Comparison of ENCODE assay signal across 8 cellular contexts in the genomic region with DNA sequence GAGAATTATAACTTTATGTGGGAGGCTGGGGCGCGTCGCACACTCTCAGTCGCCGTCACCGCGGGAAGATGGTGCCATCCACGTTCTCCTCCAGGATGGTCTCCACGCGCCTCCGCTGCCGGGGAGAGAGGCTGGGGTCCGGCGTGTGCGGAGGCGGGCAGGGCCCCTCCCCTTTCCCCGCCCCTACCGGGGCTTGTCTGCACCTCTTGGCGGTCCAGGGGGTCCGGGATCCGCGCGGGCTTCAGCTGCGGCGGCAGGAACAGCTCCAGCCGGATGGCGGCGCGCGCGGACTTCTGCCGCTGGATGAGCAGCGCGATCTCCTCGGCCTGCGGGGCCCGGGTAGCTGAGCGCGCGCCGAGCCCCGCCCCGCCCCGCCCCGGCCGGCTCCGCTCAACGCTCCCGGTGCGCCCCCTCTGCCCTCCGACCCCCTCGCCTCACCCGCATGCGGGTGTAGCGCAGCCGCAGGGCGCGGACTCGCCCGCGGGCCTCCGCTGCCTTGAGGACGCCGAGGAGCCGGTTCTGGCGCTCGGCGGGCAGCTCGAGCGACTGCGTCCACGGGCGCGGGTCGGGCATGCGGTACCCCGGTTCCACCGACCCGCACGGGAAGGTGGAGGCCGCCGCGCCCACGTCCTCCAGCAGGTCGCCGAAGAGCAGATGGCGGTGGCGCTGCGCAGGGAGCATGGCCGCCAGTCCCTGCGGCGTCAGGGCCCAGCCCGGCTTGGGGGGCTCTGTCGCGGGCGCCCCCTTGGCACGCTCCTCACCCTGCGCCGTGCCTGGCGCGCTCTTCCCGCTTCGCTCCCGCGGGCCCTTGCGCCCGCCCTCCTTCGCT. TPM values are rescaled to one million over a fixed set of nuclear protein-coding genes. Genes with fewer than 3 reads are reported as not detected.
DNase-seq lines count a peak whose midpoint lies in the region; ATAC-seq and TF ChIP-seq lines count a peak whose summit lies in the region.

No MANE protein-coding gene starts in this region.

- peaks cover 11 to 49% (median 26%) of the 10 kb centered on the region in 3 donors for H3K4me1 Mint-ChIP-seq in CD8-positive, alpha-beta memory T cell

- peaks cover 15% of the 10 kb centered on the region for H3K4me1 ChIP-seq in CD8-positive, alpha-beta memory T cell (ENCODE audit: insufficient read depth, low read length)
- peaks cover 14% of the 10 kb centered on the region for H3K4me1 ChIP-seq in Panc1 (ENCODE audit: control insufficient read depth, insufficient read depth, low read length)
- H3K4me1 ChIP-seq in neuron (ENCODE audit: insufficient read depth, low read length) = peaks cover 54% of the 10 kb centered on the region
- peaks cover 17 to 31% of the 10 kb centered on the region in 2 donors for H3K4me1 ChIP-seq in thoracic aorta (ENCODE audit: control insufficient read depth in 1 of 2, low read depth in 2 of 2)

- TF ChIP-seq CTCF in Panc1 (IDR thresholded peaks at IDR 0.05) = peak; percentile 97
- TF ChIP-seq CTCF in thoracic aorta (IDR thresholded peaks at IDR 0.05) = peak; percentile 49

- H3K4me3 ChIP-seq in CD8-positive, alpha-beta memory T cell (ENCODE audit: low read length) = peak overlapping the region; percentile 20
- H3K4me3 ChIP-seq in Panc1 (ENCODE audit: low read depth in 2 of 2, low read length in 2 of 2) (peak overlapping the region; percentile 50 to 56), neuron (ENCODE audit: low read length) (peak overlapping the region; percentile 36), thoracic aorta (peak overlapping the region; percentile 75)

- peak; percentile 72 for ATAC-seq in Panc1
- ATAC-seq in thoracic aorta (ENCODE audit: insufficient number of reproducible peaks, low FRiP score, low read depth) = no peak
- no peak for ATAC-seq in HG03565 (IDR thresholded peaks at IDR 0.05; ENCODE audit: unreplicated experiment)

- no peaks in the 10 kb centered on the region for H3K36me3 Mint-ChIP-seq in CD8-positive, alpha-beta memory T cell

- peaks cover 0 to 5% (median 2%) of the 10 kb centered on the region in 5 donors for H3K9me3 Mint-ChIP-seq in CD8-positive, alpha-beta memory T cell

- peaks cover 3% of the 10 kb centered on the region in 2 donors for H3K27me3 Mint-ChIP-seq in CD8-positive, alpha-beta memory T cell

- no peak overlapping the region for H2AFZ ChIP-seq in neuron (ENCODE audit: low read depth, low read length)

- POLR2A ChIA-PET in CD8-positive, alpha-beta memory T cell (lab: Charles Lee) = interaction anchor here (1.3 to 1.5 kb wide), 2 partner anchors 17 to 45 kb away, joined by 4 to 5 read pairs; no protein-coding TSS in a partner anchor
- POLR2A ChIA-PET in Panc1 (lab: Charles Lee) = no interaction called here

- no peaks in the 10 kb centered on the region for H3K36me3 ChIP-seq in CD8-positive, alpha-beta memory T cell (ENCODE audit: insufficient read depth, low read length)
- H3K36me3 ChIP-seq in Panc1 (ENCODE audit: control insufficient read depth, insufficient read depth, low read length) (no peaks in the 10 kb centered on the region), neuron (ENCODE audit: insufficient read depth, low read length) (no peaks in the 10 kb centered on the region), thoracic aorta (no peaks in the 10 kb centered on the region)

- no peaks in the 10 kb centered on the region for H3K27me3 ChIP-seq in CD8-positive, alpha-beta memory T cell (ENCODE audit: insufficient read depth, low read length, poor library complexity, severe bottlenecking)
- H3K27me3 ChIP-seq in Panc1 (ENCODE audit: control insufficient read depth, insufficient read depth, low read length) = no peaks in the 10 kb centered on the region
- peaks cover 43% of the 10 kb centered on the region for H3K27me3 ChIP-seq in neuron (ENCODE audit: insufficient read depth, low read length)
- H3K27me3 ChIP-seq in thoracic aorta (replicated peaks; ENCODE audit: insufficient read depth) = no peaks in the 10 kb centered on the region

- H3K27ac Mint-ChIP-seq in CD8-positive, alpha-beta memory T cell = peak overlapping the region in 1 of 8 donors; percentile 73

- intact Hi-C loops in Panc1 (cut with micrococcal nuclease; ENCODE audit: unreplicated experiment) = no loop called here

- no peak overlapping the region for H3K27ac ChIP-seq in CD8-positive, alpha-beta memory T cell (ENCODE audit: low read depth, low read length)
- H3K27ac ChIP-seq in Panc1 (ENCODE audit: low read length) = no peak overlapping the region; the same call in 1 of the 2 replicates
- no peak overlapping the region for H3K27ac ChIP-seq in thoracic aorta

- in situ Hi-C loops in Panc1 (cut with HindIII; ENCODE audit: low pct_unique_long_range_greater_than_20kb, low sequenced_read_pairs) = no loop called here

- peak; percentile 52 to 76 (median 59) for DNase-seq in CD8-positive, alpha-beta memory T cell
- DNase-seq in HuH-7.5 (ENCODE audit: low spot score) (peak; percentile 94), Panc1 (ENCODE audit: low read depth, low spot score) (no peak), fibroblast of the conjunctiva (ENCODE audit: low read depth) (peak; percentile 28), thoracic aorta (ENCODE audit: low spot score) (no peak)
- peak; percentile 89 for DNase-seq in activated effector memory CD4-positive, alpha-beta T cell treated with anti-CD3 and anti-CD28 coated beads, Interleukin-2, amount 50 U/mL, for 16 hours

- H3K4me3 Mint-ChIP-seq in CD8-positive, alpha-beta memory T cell = peak overlapping the region; percentile 66 to 88 (median 77)

- BruUV-seq in Panc1 (replicated peaks; lab: Mats Ljungman, UMichigan) = no TSS peak

- CTCF ChIA-PET in CD8-positive, alpha-beta memory T cell (lab: Charles Lee) = interaction anchor here (0.6 to 6.8 kb wide), 12 partner anchors 16 to 282 kb away, joined by 3 to 71 read pairs (median 4); no protein-coding TSS in a partner anchor
- CTCF ChIA-PET in Panc1 (lab: Charles Lee) = interaction anchor here (0.6 to 1.9 kb wide), 4 partner anchors 21 to 37 kb away, joined by 3 to 7 read pairs (median 4); partner anchors contain the start of gene TCEA2

- no peaks in the 10 kb centered on the region for H3K9me3 ChIP-seq in CD8-positive, alpha-beta memory T cell (ENCODE audit: low read length)
- H3K9me3 ChIP-seq in Panc1 (ENCODE audit: control insufficient read depth, insufficient read depth, low read depth, low read length) (no peaks in the 10 kb centered on the region), neuron (ENCODE audit: low read length) (peaks cover 13% of the 10 kb centered on the region), thoracic aorta (no peaks in the 10 kb centered on the region)

RNA-seq across cellular contexts. Expression of gene LKAAEAR1, which starts 0.6 kb away (rescaled TPM):
- under 1 TPM; 0.29 to 0.39 TPM for total RNA-seq in CD8-positive, alpha-beta memory T cell
- 1.2 TPM for polyA plus RNA-seq in CD8-positive, alpha-beta memory T cell
- 0.67 TPM for total RNA-seq in Panc1 (2021; ENCODE audit: unreplicated experiment)
- polyA plus RNA-seq in Panc1 (2012; ENCODE audit: insufficient read length) = 0.94 TPM
- total RNA-seq in thoracic aorta = not detected

RNA-seq across cellular contexts. Expression of gene OPRL1, which starts 3.7 kb away (rescaled TPM):
- under 1 TPM; 0.38 to 0.44 TPM for total RNA-seq in CD8-positive, alpha-beta memory T cell
- polyA plus RNA-seq in CD8-positive, alpha-beta memory T cell = 0.49 TPM
- total RNA-seq in Panc1 (2021; ENCODE audit: unreplicated experiment) = 3.9 TPM
- 9.5 TPM for polyA plus RNA-seq in Panc1 (2012; ENCODE audit: insufficient read length)
- total RNA-seq in thoracic aorta = 1 to 10 TPM; 1.1 to 3.2 TPM

RNA-seq across cellular contexts. Expression of gene RGS19, which starts 4.3 kb away (rescaled TPM):
- total RNA-seq in CD8-positive, alpha-beta memory T cell = 10 to 100 TPM; 35.3 to 36.9 TPM
- polyA plus RNA-seq in CD8-positive, alpha-beta memory T cell = 120 TPM
- total RNA-seq in Panc1 (2021; ENCODE audit: unreplicated experiment) (32.0 TPM), thoracic aorta (10 to 100 TPM; 20.6 to 41.2 TPM)
- polyA plus RNA-seq in Panc1 (2012; ENCODE audit: insufficient read length) = 41.4 TPM

RNA-seq across cellular contexts. Expression of gene TCEA2, which starts 20.6 kb away (rescaled TPM):
- 10 to 100 TPM; 24.2 to 24.5 TPM for total RNA-seq in CD8-positive, alpha-beta memory T cell
- 30.9 TPM for polyA plus RNA-seq in CD8-positive, alpha-beta memory T cell
- total RNA-seq in Panc1 (2021; ENCODE audit: unreplicated experiment) (38.5 TPM), thoracic aorta (10 to 100 TPM; 30.1 to 48.6 TPM)
- polyA plus RNA-seq in Panc1 (2012; ENCODE audit: insufficient read length) = 79.2 TPM

RNA-seq across cellular contexts. Expression of gene NPBWR2, which starts 23.8 kb away (rescaled TPM):
- not detected for total RNA-seq in CD8-positive, alpha-beta memory T cell
- polyA plus RNA-seq in CD8-positive, alpha-beta memory T cell = not detected
- not detected for total RNA-seq in Panc1 (2021; ENCODE audit: unreplicated experiment)
- not detected for polyA plus RNA-seq in Panc1 (2012; ENCODE audit: insufficient read length)
- not detected for total RNA-seq in thoracic aorta

Comparison
In these comparisons a context has a peak if more than half of its experiments do, and no peak if none do; other contexts are left out.
1. DNase-seq: peak in CD8-positive, alpha-beta memory T cell (5 of 5), HuH-7.5 (single experiment), activated effector memory CD4-positive, alpha-beta T cell treated with anti-CD3 and anti-CD28 coated beads, Interleukin-2, amount 50 U/mL, for 16 hours (single experiment) and fibroblast of the conjunctiva (single experiment); none in Panc1 (single experiment) and thoracic aorta (single experiment).
2. H3K4me3 ChIP-seq: peak in every context shown above with its lines; median percentile 75 in thoracic aorta; 53 in Panc1; 36 in neuron; 20 in CD8-positive, alpha-beta memory T cell.